ENCODE assay signal across 1 cellular context in the genomic region with DNA sequence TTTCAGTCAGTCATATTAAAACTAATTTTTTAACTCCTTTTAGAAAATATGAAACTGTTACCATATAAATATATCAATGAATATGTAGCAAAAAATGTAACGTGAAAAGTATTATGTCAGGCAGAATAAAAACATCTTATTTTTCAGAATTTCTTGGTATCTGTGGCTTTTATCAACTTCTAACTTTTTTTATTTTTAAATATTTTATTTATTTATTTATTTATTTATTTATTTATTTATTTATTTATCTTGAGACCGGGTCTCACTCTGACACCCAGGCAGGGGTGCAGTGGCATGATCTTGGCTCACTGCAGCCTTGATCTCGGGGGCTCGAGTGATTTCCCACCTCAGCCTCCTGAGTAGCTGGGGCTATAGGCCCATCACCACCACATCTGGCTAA.
TF ChIP-seq lines count a peak whose summit lies in the region.

No MANE protein-coding gene starts in this region.

TF ChIP-seq in HEK293, 187 proteins besides CTCF, POLR2A, EP300 and RAD21 (continued from another document):
- TF ChIP-seq, protein P1, sequence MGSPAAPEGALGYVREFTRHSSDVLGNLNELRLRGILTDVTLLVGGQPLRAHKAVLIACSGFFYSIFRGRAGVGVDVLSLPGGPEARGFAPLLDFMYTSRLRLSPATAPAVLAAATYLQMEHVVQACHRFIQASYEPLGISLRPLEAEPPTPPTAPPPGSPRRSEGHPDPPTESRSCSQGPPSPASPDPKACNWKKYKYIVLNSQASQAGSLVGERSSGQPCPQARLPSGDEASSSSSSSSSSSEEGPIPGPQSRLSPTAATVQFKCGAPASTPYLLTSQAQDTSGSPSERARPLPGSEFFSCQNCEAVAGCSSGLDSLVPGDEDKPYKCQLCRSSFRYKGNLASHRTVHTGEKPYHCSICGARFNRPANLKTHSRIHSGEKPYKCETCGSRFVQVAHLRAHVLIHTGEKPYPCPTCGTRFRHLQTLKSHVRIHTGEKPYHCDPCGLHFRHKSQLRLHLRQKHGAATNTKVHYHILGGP (tag by site-specific recombination; IDR thresholded peaks at IDR 0.05): no peak
- no peak for TF ChIP-seq ZNF266 (tag by site-specific recombination; IDR thresholded peaks at IDR 0.05; ENCODE audit: low read depth)
- TF ChIP-seq ZXDB (tag by site-specific recombination; IDR thresholded peaks at IDR 0.05): no peak
- no peak for TF ChIP-seq KLF16 (tag by site-specific recombination; IDR thresholded peaks at IDR 0.05)
- TF ChIP-seq, protein P2, sequence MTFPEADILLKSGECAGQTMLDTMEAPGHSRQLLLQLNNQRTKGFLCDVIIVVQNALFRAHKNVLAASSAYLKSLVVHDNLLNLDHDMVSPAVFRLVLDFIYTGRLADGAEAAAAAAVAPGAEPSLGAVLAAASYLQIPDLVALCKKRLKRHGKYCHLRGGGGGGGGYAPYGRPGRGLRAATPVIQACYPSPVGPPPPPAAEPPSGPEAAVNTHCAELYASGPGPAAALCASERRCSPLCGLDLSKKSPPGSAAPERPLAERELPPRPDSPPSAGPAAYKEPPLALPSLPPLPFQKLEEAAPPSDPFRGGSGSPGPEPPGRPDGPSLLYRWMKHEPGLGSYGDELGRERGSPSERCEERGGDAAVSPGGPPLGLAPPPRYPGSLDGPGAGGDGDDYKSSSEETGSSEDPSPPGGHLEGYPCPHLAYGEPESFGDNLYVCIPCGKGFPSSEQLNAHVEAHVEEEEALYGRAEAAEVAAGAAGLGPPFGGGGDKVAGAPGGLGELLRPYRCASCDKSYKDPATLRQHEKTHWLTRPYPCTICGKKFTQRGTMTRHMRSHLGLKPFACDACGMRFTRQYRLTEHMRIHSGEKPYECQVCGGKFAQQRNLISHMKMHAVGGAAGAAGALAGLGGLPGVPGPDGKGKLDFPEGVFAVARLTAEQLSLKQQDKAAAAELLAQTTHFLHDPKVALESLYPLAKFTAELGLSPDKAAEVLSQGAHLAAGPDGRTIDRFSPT (tag by site-specific recombination; IDR thresholded peaks at IDR 0.05): no peak
- peak; percentile 47 for TF ChIP-seq ZNF555 (tag by site-specific recombination; conservative IDR thresholded peaks at IDR 0.05)
- TF ChIP-seq ZNF140 (tag by site-specific recombination; IDR thresholded peaks at IDR 0.05): peak; percentile 37; the same call in 1 of the 2 replicates
- no peak for TF ChIP-seq ZNF585B (tag by site-specific recombination; IDR thresholded peaks at IDR 0.05)
- TF ChIP-seq, protein P3, sequence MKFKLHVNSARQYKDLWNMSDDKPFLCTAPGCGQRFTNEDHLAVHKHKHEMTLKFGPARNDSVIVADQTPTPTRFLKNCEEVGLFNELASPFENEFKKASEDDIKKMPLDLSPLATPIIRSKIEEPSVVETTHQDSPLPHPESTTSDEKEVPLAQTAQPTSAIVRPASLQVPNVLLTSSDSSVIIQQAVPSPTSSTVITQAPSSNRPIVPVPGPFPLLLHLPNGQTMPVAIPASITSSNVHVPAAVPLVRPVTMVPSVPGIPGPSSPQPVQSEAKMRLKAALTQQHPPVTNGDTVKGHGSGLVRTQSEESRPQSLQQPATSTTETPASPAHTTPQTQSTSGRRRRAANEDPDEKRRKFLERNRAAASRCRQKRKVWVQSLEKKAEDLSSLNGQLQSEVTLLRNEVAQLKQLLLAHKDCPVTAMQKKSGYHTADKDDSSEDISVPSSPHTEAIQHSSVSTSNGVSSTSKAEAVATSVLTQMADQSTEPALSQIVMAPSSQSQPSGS (tag by site-specific recombination; IDR thresholded peaks at IDR 0.05; ENCODE audit: low read depth): no peak
- TF ChIP-seq ZNF302 (tag by site-specific recombination; IDR thresholded peaks at IDR 0.05; ENCODE audit: low read depth): no peak
- no peak for TF ChIP-seq ZFHX2 (tag by site-specific recombination; conservative IDR thresholded peaks at IDR 0.05)
- TF ChIP-seq, protein P4, sequence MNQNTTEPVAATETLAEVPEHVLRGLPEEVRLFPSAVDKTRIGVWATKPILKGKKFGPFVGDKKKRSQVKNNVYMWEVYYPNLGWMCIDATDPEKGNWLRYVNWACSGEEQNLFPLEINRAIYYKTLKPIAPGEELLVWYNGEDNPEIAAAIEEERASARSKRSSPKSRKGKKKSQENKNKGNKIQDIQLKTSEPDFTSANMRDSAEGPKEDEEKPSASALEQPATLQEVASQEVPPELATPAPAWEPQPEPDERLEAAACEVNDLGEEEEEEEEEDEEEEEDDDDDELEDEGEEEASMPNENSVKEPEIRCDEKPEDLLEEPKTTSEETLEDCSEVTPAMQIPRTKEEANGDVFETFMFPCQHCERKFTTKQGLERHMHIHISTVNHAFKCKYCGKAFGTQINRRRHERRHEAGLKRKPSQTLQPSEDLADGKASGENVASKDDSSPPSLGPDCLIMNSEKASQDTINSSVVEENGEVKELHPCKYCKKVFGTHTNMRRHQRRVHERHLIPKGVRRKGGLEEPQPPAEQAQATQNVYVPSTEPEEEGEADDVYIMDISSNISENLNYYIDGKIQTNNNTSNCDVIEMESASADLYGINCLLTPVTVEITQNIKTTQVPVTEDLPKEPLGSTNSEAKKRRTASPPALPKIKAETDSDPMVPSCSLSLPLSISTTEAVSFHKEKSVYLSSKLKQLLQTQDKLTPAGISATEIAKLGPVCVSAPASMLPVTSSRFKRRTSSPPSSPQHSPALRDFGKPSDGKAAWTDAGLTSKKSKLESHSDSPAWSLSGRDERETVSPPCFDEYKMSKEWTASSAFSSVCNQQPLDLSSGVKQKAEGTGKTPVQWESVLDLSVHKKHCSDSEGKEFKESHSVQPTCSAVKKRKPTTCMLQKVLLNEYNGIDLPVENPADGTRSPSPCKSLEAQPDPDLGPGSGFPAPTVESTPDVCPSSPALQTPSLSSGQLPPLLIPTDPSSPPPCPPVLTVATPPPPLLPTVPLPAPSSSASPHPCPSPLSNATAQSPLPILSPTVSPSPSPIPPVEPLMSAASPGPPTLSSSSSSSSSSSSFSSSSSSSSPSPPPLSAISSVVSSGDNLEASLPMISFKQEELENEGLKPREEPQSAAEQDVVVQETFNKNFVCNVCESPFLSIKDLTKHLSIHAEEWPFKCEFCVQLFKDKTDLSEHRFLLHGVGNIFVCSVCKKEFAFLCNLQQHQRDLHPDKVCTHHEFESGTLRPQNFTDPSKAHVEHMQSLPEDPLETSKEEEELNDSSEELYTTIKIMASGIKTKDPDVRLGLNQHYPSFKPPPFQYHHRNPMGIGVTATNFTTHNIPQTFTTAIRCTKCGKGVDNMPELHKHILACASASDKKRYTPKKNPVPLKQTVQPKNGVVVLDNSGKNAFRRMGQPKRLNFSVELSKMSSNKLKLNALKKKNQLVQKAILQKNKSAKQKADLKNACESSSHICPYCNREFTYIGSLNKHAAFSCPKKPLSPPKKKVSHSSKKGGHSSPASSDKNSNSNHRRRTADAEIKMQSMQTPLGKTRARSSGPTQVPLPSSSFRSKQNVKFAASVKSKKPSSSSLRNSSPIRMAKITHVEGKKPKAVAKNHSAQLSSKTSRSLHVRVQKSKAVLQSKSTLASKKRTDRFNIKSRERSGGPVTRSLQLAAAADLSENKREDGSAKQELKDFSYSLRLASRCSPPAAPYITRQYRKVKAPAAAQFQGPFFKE (tag by site-specific recombination; IDR thresholded peaks at IDR 0.05; ENCODE audit: borderline replicate concordance): no peak
- no peak for TF ChIP-seq ZNF19 (tag by site-specific recombination; IDR thresholded peaks at IDR 0.05; ENCODE audit: low read depth)
- no peak for TF ChIP-seq ZNF785 (tag by site-specific recombination; IDR thresholded peaks at IDR 0.05)
- no peak for TF ChIP-seq ZNF707 (tag by site-specific recombination; IDR thresholded peaks at IDR 0.05)
- peak; percentile 88 for TF ChIP-seq ZNF394 (tag by site-specific recombination; IDR thresholded peaks at IDR 0.05; ENCODE audit: borderline replicate concordance)
- no peak for TF ChIP-seq ZNF24 (tag by site-specific recombination; IDR thresholded peaks at IDR 0.05)
- TF ChIP-seq, protein P5, sequence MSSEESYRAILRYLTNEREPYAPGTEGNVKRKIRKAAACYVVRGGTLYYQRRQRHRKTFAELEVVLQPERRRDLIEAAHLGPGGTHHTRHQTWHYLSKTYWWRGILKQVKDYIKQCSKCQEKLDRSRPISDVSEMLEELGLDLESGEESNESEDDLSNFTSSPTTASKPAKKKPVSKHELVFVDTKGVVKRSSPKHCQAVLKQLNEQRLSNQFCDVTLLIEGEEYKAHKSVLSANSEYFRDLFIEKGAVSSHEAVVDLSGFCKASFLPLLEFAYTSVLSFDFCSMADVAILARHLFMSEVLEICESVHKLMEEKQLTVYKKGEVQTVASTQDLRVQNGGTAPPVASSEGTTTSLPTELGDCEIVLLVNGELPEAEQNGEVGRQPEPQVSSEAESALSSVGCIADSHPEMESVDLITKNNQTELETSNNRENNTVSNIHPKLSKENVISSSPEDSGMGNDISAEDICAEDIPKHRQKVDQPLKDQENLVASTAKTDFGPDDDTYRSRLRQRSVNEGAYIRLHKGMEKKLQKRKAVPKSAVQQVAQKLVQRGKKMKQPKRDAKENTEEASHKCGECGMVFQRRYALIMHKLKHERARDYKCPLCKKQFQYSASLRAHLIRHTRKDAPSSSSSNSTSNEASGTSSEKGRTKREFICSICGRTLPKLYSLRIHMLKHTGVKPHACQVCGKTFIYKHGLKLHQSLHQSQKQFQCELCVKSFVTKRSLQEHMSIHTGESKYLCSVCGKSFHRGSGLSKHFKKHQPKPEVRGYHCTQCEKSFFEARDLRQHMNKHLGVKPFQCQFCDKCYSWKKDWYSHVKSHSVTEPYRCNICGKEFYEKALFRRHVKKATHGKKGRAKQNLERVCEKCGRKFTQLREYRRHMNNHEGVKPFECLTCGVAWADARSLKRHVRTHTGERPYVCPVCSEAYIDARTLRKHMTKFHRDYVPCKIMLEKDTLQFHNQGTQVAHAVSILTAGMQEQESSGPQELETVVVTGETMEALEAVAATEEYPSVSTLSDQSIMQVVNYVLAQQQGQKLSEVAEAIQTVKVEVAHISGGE (tag by site-specific recombination; conservative IDR thresholded peaks at IDR 0.05; ENCODE audit: low read depth): peak; percentile 59; the same call in 1 of the 2 replicates
- no peak for TF ChIP-seq ZNF350 (tag by site-specific recombination; IDR thresholded peaks at IDR 0.05)
- TF ChIP-seq, protein P6, sequence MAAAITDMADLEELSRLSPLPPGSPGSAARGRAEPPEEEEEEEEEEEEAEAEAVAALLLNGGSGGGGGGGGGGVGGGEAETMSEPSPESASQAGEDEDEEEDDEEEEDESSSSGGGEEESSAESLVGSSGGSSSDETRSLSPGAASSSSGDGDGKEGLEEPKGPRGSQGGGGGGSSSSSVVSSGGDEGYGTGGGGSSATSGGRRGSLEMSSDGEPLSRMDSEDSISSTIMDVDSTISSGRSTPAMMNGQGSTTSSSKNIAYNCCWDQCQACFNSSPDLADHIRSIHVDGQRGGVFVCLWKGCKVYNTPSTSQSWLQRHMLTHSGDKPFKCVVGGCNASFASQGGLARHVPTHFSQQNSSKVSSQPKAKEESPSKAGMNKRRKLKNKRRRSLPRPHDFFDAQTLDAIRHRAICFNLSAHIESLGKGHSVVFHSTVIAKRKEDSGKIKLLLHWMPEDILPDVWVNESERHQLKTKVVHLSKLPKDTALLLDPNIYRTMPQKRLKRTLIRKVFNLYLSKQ (tag by site-specific recombination; IDR thresholded peaks at IDR 0.05; ENCODE audit: borderline replicate concordance): no peak
- TF ChIP-seq YY1 (tag by site-specific recombination; IDR thresholded peaks at IDR 0.05): no peak
- TF ChIP-seq ZNF623 (tag by site-specific recombination; IDR thresholded peaks at IDR 0.05): no peak
